8 cellular contexts compared by ENCODE assay signal in the genomic region with DNA sequence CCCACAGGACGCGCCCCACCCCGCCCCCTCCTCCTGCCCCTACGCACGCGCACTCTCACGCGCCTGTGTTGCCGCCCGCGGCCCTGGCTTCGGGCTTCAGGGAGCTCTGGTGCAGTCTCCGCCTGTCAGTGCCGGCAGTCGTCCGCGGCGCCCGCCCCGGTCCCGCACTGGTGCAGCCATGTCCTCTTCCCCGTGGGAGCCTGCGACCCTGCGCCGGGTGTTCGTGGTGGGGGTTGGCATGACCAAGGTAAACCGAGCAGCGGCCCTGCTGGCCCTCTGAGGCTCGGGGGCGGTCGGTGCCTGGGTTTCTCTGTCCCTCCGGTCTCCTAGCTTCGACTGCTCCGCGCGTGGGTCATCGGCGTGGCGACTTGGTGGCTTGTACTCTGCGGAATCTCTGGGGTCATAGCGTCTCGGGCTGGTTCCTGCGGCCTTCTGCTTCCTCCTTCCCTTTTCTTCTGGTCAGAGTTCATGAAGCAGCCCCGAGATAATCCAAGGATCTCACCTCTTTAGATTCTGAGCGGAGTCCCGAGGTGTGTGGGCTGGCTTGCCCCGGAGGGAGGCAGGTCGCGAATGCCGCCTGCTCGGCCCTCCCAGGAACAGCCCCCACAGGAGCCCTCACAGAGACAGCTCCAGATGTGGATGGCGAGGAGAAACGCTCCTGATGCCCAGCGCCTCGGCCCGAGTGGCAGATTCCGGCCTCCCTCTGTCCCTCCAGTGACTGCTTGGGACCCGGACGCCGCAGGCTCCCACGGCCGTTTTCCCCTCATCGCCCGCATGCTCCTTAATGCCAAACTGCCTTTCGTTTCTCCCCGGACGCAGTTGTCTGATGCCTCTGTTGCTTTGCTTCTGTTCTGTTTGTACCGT. TPM values are rescaled to one million over a fixed set of nuclear protein-coding genes. Genes with fewer than 3 reads are reported as not detected.
DNase-seq lines count a peak whose midpoint lies in the region; ATAC-seq and TF ChIP-seq lines count a peak whose summit lies in the region.

A gene with protein sequence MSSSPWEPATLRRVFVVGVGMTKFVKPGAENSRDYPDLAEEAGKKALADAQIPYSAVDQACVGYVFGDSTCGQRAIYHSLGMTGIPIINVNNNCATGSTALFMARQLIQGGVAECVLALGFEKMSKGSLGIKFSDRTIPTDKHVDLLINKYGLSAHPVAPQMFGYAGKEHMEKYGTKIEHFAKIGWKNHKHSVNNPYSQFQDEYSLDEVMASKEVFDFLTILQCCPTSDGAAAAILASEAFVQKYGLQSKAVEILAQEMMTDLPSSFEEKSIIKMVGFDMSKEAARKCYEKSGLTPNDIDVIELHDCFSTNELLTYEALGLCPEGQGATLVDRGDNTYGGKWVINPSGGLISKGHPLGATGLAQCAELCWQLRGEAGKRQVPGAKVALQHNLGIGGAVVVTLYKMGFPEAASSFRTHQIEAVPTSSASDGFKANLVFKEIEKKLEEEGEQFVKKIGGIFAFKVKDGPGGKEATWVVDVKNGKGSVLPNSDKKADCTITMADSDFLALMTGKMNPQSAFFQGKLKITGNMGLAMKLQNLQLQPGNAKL (plus strand): TSS at position 58 of the 864 bp plus-strand sequence. CDS start 121 bp downstream, at position 179.

- no peak for TF ChIP-seq EP300 in gastroesophageal sphincter (IDR thresholded peaks at IDR 0.05)

- peak; percentile 95 for DNase-seq in AG08396 (ENCODE audit: low spot score)
- no peak for DNase-seq in RWPE2 (ENCODE audit: low spot score)
- peak; percentile 76 for DNase-seq in activated naive CD4-positive, alpha-beta T cell treated with Interleukin-2 at 50 U/mL for 16 hours
- peak in 54 of 56 donors; percentile 29 to 86 (median 68) for DNase-seq in nucleus accumbens (lab: John Stamatoyannopoulos, UW)

- no peaks in the 10 kb centered on the region for H3K36me3 ChIP-seq in HUES48 (ENCODE audit: control insufficient read depth, insufficient read depth, low read length)
- no peaks in the 10 kb centered on the region for H3K36me3 ChIP-seq in RWPE2 (ENCODE audit: low read depth)
- no peaks in the 10 kb centered on the region for H3K36me3 ChIP-seq in gastroesophageal sphincter

- H3K27me3 ChIP-seq in HUES48 (ENCODE audit: control insufficient read depth, insufficient read depth, low read length) (peaks cover 34% of the 10 kb centered on the region), RWPE2 (ENCODE audit: insufficient read depth, poor library complexity, severe bottlenecking) (no peaks in the 10 kb centered on the region), gastroesophageal sphincter (no peaks in the 10 kb centered on the region)

- H3K4me3 ChIP-seq in HUES48 (ENCODE audit: low read depth, low read length) (peak within 1 kb of the TSS; percentile 74), RWPE2 (ENCODE audit: severe bottlenecking) (peak within 1 kb of the TSS; percentile 58), gastroesophageal sphincter (peak within 1 kb of the TSS; percentile 48 to 71)

- no peak for TF ChIP-seq CTCF in RWPE2 (IDR thresholded peaks at IDR 0.05; ENCODE audit: poor library complexity, severe bottlenecking)
- no peak for TF ChIP-seq CTCF in gastroesophageal sphincter (IDR thresholded peaks at IDR 0.05)
- no peak for TF ChIP-seq CTCF in subcutaneous adipose tissue (IDR thresholded peaks at IDR 0.05; ENCODE audit: low read depth)

- no peaks in the 10 kb centered on the region; the same call in 1 of the 2 replicates for H3K4me1 ChIP-seq in HUES48 (ENCODE audit: control insufficient read depth, insufficient read depth, low read length)
- no peaks in the 10 kb centered on the region for H3K4me1 ChIP-seq in RWPE2 (ENCODE audit: insufficient read depth, poor library complexity, severe bottlenecking)
- peaks cover 0 to 29% (median 0%) of the 10 kb centered on the region in 3 donors for H3K4me1 ChIP-seq in gastroesophageal sphincter

- H3K9me3 ChIP-seq in HUES48 (ENCODE audit: control insufficient read depth, insufficient read depth, low read length) (no peaks in the 10 kb centered on the region), RWPE2 (ENCODE audit: severe bottlenecking) (no peaks in the 10 kb centered on the region), gastroesophageal sphincter (no peaks in the 10 kb centered on the region)

- ATAC-seq in RWPE2 (ENCODE audit: low read depth) (peak; percentile 86), gastroesophageal sphincter (peak; percentile 95)

- H3K27ac ChIP-seq in HUES48 (ENCODE audit: low read depth, low read length) (no peak within 1 kb of the TSS), RWPE2 (ENCODE audit: poor library complexity, severe bottlenecking) (no peak within 1 kb of the TSS), gastroesophageal sphincter (peak within 1 kb of the TSS; percentile 8 to 88 (median 84))

- 0% methylated on average over 4 to 14 of the region's 68 CpGs for WGBS in gastroesophageal sphincter (ENCODE audit: low coverage in 1 of 2), 2 donors

- TF ChIP-seq POLR2A in GM19099 (IDR thresholded peaks at IDR 0.05; ENCODE audit: extremely low read depth, insufficient read length, low read depth) (peak; percentile 67), gastroesophageal sphincter (IDR thresholded peaks at IDR 0.05) (peak; percentile 68 to 70)

- no peak within 1 kb of the TSS for H3K9ac ChIP-seq in HUES48 (ENCODE audit: low read depth, low read length)

RNA-seq across cellular contexts. Expression of the gene that starts here (rescaled TPM):
- total RNA-seq in gastroesophageal sphincter (100 to 1,000 TPM in 3 of 4 donors, 10 to 100 TPM in 1; 92.4 to 125 (median 120) TPM), subcutaneous adipose tissue (100 to 1,000 TPM; 152 to 223 (median 170) TPM)

Comparison
In these comparisons a context has a peak if more than half of its experiments do, and no peak if none do; other contexts are left out.
1. H3K27ac ChIP-seq: peak in gastroesophageal sphincter (4 of 4); none in HUES48 (single experiment) and RWPE2 (single experiment).
2. Peak in every context shown above with its lines, with median percentiles within 50 percentile points of each other: H3K4me3 ChIP-seq.